ENCODE assay signal across 25 cellular contexts in genomic region chr18:58264846-58265245, GRCh38.
DNase-seq lines count a peak whose midpoint lies in the region; ATAC-seq, FAIRE-seq and TF ChIP-seq lines count a peak whose summit lies in the region.
"Had no signal": no experiment of that assay in that cellular context is flagged by ENCODE, and none has a peak within 500 bp of the region (broad histone marks: within the 10 kb centered on the region; RNA-seq: fewer than 3 reads in every experiment).

No MANE protein-coding gene starts in this region.

- no peaks in the 10 kb centered on the region for H3K27me3 ChIP-seq in mucosa of stomach (ENCODE audit: control insufficient read depth, insufficient read depth, low read length)
- H3K27me3 ChIP-seq: foreskin keratinocyte had no signal

- H3K9ac ChIP-seq in mucosa of stomach (ENCODE audit: low read length) (peak overlapping the region; percentile 7), kidney (ENCODE audit: low read length in 2 of 2) (no peak overlapping the region)

- ATAC-seq in Right ventricle myocardium superior (ENCODE audit: poor library complexity), result peak; percentile 19
- ATAC-seq in left ventricle myocardium superior, result peak; percentile 19
- ATAC-seq in HG03159 (IDR thresholded peaks at IDR 0.05; ENCODE audit: unreplicated experiment), result no peak
- ATAC-seq: activated CD4-positive, CD25-positive, alpha-beta regulatory T cell treated with anti-CD3 and anti-CD28 coated beads, Interleukin-2, amount 50 U/mL, for 24 hours; activated T-helper 17 cell treated with anti-CD3 and anti-CD28 coated beads, Interleukin-2, amount 50 U/mL, for 72 hours; foreskin keratinocyte; stimulated activated naive CD8-positive, alpha-beta T cell treated with anti-CD3 and anti-CD28 coated beads, Interleukin-15, Interleukin-2, amounts not matched to agents 100 U/mL and 50 U/mL, for 24 hours had no signal

- H3K4me1 Mint-ChIP-seq in type B pancreatic cell (ENCODE audit: unreplicated experiment), result peaks cover 46% of the 10 kb centered on the region
- H3K4me1 Mint-ChIP-seq: activated CD4-positive, alpha-beta memory T cell treated with anti-CD3 and anti-CD28 coated beads, Interleukin-2, amount 10 ng/mL, durations not matched to agents 7 days and 5 days; immature natural killer cell had no signal

- peak overlapping the region; percentile 40 for H3K27ac Mint-ChIP-seq in type B pancreatic cell
- H3K27ac Mint-ChIP-seq: activated CD4-positive, alpha-beta memory T cell treated with anti-CD3 and anti-CD28 coated beads, Interleukin-2, amount 10 ng/mL, durations not matched to agents 7 days and 5 days; activated naive CD4-positive, alpha-beta T cell treated with anti-CD3 and anti-CD28 coated beads, Interleukin-2, amount 50 U/mL, for 24 hours; activated T-helper 17 cell treated with anti-CD3 and anti-CD28 coated beads, Interleukin-2, amount 50 U/mL, for 72 hours; immature natural killer cell had no signal

- no peak for FAIRE-seq in kidney (lab: Jason Lieb, UNC)
- FAIRE-seq: bronchial epithelial cell had no signal

- H3K4me3 ChIP-seq in mucosa of stomach (ENCODE audit: low read length) (no peak overlapping the region), kidney (ENCODE audit: low read length in 2 of 2) (no peak overlapping the region)
- H3K4me3 ChIP-seq: thoracic aorta had no signal

- DNase-seq in Right ventricle myocardium superior (no peak), cardiac septum (ENCODE audit: low spot score) (no peak), left ventricle myocardium superior (no peak), type B pancreatic cell (ENCODE audit: extremely low spot score, unreplicated experiment) (no peak), T-helper 1 cell (no peak), kidney (no peak)
- DNase-seq: 8988T; activated CD4-positive, alpha-beta memory T cell treated with anti-CD3 and anti-CD28 coated beads, Interleukin-2, amount 10 ng/mL, durations not matched to agents 7 days and 5 days; amygdala; cortex of kidney; foreskin keratinocyte; hippocampal formation; immature natural killer cell; KG1; NCI-H1436 treated with DMSO at 0.1 percent for 48 hours; NCI-H510A; stimulated activated naive CD8-positive, alpha-beta T cell treated with anti-CD3 and anti-CD28 coated beads, Interleukin-15, Interleukin-2, amounts not matched to agents 100 U/mL and 50 U/mL, for 24 hours had no signal

- no peak for TF ChIP-seq CTCF in type B pancreatic cell (conservative IDR thresholded peaks at IDR 0.05)
- no peak for TF ChIP-seq CTCF in kidney (IDR thresholded peaks at IDR 0.05; ENCODE audit: borderline replicate concordance, extremely low read depth, insufficient read depth)

- no peaks in the 10 kb centered on the region for H3K36me3 ChIP-seq in mucosa of stomach (ENCODE audit: control insufficient read depth, insufficient read depth, low read length)
- H3K36me3 ChIP-seq in kidney (ENCODE audit: control insufficient read depth in 1 of 2, insufficient read depth in 2 of 2, low read length in 2 of 2), result peaks cover 3 to 5% of the 10 kb centered on the region in 2 donors
- H3K36me3 ChIP-seq: thoracic aorta had no signal

- no peak overlapping the region for H3K4me3 Mint-ChIP-seq in type B pancreatic cell
- H3K4me3 Mint-ChIP-seq: activated CD4-positive, alpha-beta memory T cell treated with anti-CD3 and anti-CD28 coated beads, Interleukin-2, amount 10 ng/mL, durations not matched to agents 7 days and 5 days; activated naive CD4-positive, alpha-beta T cell treated with anti-CD3 and anti-CD28 coated beads, Interleukin-2, amount 50 U/mL, for 24 hours; activated T-helper 17 cell treated with anti-CD3 and anti-CD28 coated beads, Interleukin-2, amount 50 U/mL, for 72 hours; CD4-positive, CD25-positive, alpha-beta regulatory T cell; immature natural killer cell had no signal

- peaks cover 8% of the 10 kb centered on the region for H3K36me3 Mint-ChIP-seq in type B pancreatic cell
- H3K36me3 Mint-ChIP-seq: activated naive CD4-positive, alpha-beta T cell treated with anti-CD3 and anti-CD28 coated beads, Interleukin-2, amount 50 U/mL, for 24 hours; CD4-positive, CD25-positive, alpha-beta regulatory T cell; immature natural killer cell had no signal

- intact Hi-C loops in Right ventricle myocardium superior (cut with DNase I) (no loop called here), cardiac septum (cut with DNase I) (no loop called here), left ventricle myocardium superior (cut with micrococcal nuclease) (no loop called here), kidney (cut with DNase I) (no loop called here)

- H3K27me3 Mint-ChIP-seq in type B pancreatic cell, result no peaks in the 10 kb centered on the region
- H3K27me3 Mint-ChIP-seq: activated naive CD4-positive, alpha-beta T cell treated with anti-CD3 and anti-CD28 coated beads, Interleukin-2, amount 50 U/mL, for 24 hours had no signal

- H3K27ac ChIP-seq in kidney (ENCODE audit: low read depth in 2 of 2, low read length in 2 of 2), result peak overlapping the region in 1 of 2 donors; percentile 35
- H3K27ac ChIP-seq: foreskin keratinocyte, thoracic aorta had no signal

- H3K9me3 ChIP-seq in mucosa of stomach (ENCODE audit: control insufficient read depth, low read length) (no peaks in the 10 kb centered on the region), kidney (ENCODE audit: control insufficient read depth in 1 of 2, low read length in 2 of 2) (no peaks in the 10 kb centered on the region)
- H3K9me3 ChIP-seq: thoracic aorta had no signal

- H3K9me3 Mint-ChIP-seq in type B pancreatic cell, result no peaks in the 10 kb centered on the region
- H3K9me3 Mint-ChIP-seq: activated CD4-positive, alpha-beta memory T cell treated with anti-CD3 and anti-CD28 coated beads, Interleukin-2, amount 10 ng/mL, durations not matched to agents 7 days and 5 days; activated naive CD4-positive, alpha-beta T cell treated with anti-CD3 and anti-CD28 coated beads, Interleukin-2, amount 50 U/mL, for 24 hours; activated T-helper 17 cell treated with anti-CD3 and anti-CD28 coated beads, Interleukin-2, amount 50 U/mL, for 72 hours; CD4-positive, CD25-positive, alpha-beta regulatory T cell; immature natural killer cell had no signal

- H3K4me1 ChIP-seq in mucosa of stomach (ENCODE audit: control insufficient read depth, insufficient read depth, low read length) (peaks cover 63% of the 10 kb centered on the region), kidney (ENCODE audit: control insufficient read depth in 1 of 2, insufficient read depth in 1 of 2, low read depth in 1 of 2, low read length in 2 of 2) (peaks cover 17 to 42% of the 10 kb centered on the region in 2 donors)
